ENCODE assay signal across 8 cellular contexts in genomic region chr2:9555338-9556120, GRCh38. TPM values are rescaled to one million over a fixed set of nuclear protein-coding genes. Genes with fewer than 3 reads are reported as not detected.
DNase-seq lines count a peak whose midpoint lies in the region; FAIRE-seq and TF ChIP-seq lines count a peak whose summit lies in the region.

Gene ADAM17, minus strand, starts transcription at chr2:9555830. Its CDS starts 225 bp downstream, at chr2:9555605.

- no peaks in the 10 kb centered on the region for H3K36me3 ChIP-seq in H1 (ENCODE audit: control insufficient read depth in 2 of 4, insufficient read depth in 4 of 4, low read length in 3 of 4)

- no peak for TF ChIP-seq EP300 in H1 (IDR thresholded peaks at IDR 0.05; ENCODE audit: borderline replicate concordance in 1 of 2, low read depth in 2 of 2, low read length in 2 of 2)

- peaks cover 0 to 3% (median 0%) of the 10 kb centered on the region in 4 experiments; a peak in 1 of 7 replicates for H3K4me1 ChIP-seq in H1 (replicated peaks in 1 of 4; ENCODE audit: control insufficient read depth in 3 of 4, insufficient read depth in 4 of 4, low read length in 3 of 4)

- TF ChIP-seq POLR2A in H1 (IDR thresholded peaks at IDR 0.05; ENCODE audit: control extremely low read depth in 1 of 2, low read depth in 2 of 2, low read length in 2 of 2), result peak in 1 of 2 experiments; percentile 87; a peak in 2 of 3 replicates

- WGBS in H1 (ENCODE audit: extremely low coverage in 1 of 2, insufficient coverage in 1 of 2, insufficient read length in 1 of 2, insufficient replicate concordance in 2 of 2, low coverage in 1 of 2, low lambda C conversion rate in 2 of 2, missing lambda C conversion rate in 1 of 2), 2 experiments, result 2% methylated on average over 73 of the region's 73 CpGs; no CpG with 5 or more reads in 1 of the 2 experiments

- no peaks in the 10 kb centered on the region for H3K9me3 ChIP-seq in H1 (ENCODE audit: insufficient read depth in 2 of 2, low read depth in 1 of 2, low read length in 1 of 2)

- H3K9ac ChIP-seq in H1 (replicated peaks in 1 of 4; ENCODE audit: extremely low read depth in 1 of 4, low read depth in 3 of 4, low read length in 3 of 4), result peak within 1 kb of the TSS; percentile 83 to 92 (median 90)

- H3K14ac ChIP-seq in H1 (ENCODE audit: insufficient read length), result no peak within 1 kb of the TSS

- H4K91ac ChIP-seq in H1 (replicated peaks; ENCODE audit: insufficient read length, low read length), result no peak within 1 kb of the TSS

- H2BK5ac ChIP-seq in H1 (ENCODE audit: low read depth, low read length), result peak within 1 kb of the TSS; percentile 87

- peak within 1 kb of the TSS; percentile 74 to 92 (median 86) for H3K4me3 ChIP-seq in H1 (ENCODE audit: extremely low read depth in 1 of 4, insufficient read depth in 2 of 4, low read depth in 3 of 4, low read length in 4 of 4)

- H3K79me2 ChIP-seq in H1 (ENCODE audit: control insufficient read depth in 1 of 2, insufficient read depth in 2 of 2, low read length in 2 of 2), result peaks cover 3 to 49% of the 10 kb centered on the region in 2 experiments; a peak in 3 of 4 replicates

- H3K4me2 ChIP-seq in H1 (ENCODE audit: insufficient read depth in 1 of 2, low read depth in 2 of 2, low read length in 2 of 2), result peak within 1 kb of the TSS; percentile 86 to 89

- TF ChIP-seq CTCF in GM20000 (IDR thresholded peaks at IDR 0.05; ENCODE audit: extremely low read depth, missing control alignments) (peak; percentile 35), H1 (IDR thresholded peaks at IDR 0.05; ENCODE audit: control extremely low read depth in 1 of 3, insufficient read depth in 1 of 3, low read depth in 1 of 3, low read length in 3 of 3) (peak; percentile 33 to 51 (median 40); a peak in 3 of 4 replicates)

- peaks cover 6% of the 10 kb centered on the region for H3K23me2 ChIP-seq in H1 (ENCODE audit: low read depth, low read length)

- peak within 1 kb of the TSS; percentile 94; the same call in 1 of the 2 replicates for H4K8ac ChIP-seq in H1 (ENCODE audit: extremely low read depth, insufficient read depth, low read length)

- H2AFZ ChIP-seq in H1 (ENCODE audit: low read length), result peak within 1 kb of the TSS; percentile 93

- no peak within 1 kb of the TSS for H2BK20ac ChIP-seq in H1 (ENCODE audit: low read length)

- H4K5ac ChIP-seq in H1 (ENCODE audit: insufficient read length, low read depth, low read length), result peak within 1 kb of the TSS; percentile 67

- no peak within 1 kb of the TSS for H3K4ac ChIP-seq in H1 (replicated peaks; ENCODE audit: insufficient read length, low read depth, low read length)

- H2AK5ac ChIP-seq in H1 (ENCODE audit: low read depth, low read length), result no peak within 1 kb of the TSS

- H2BK12ac ChIP-seq in H1 (ENCODE audit: low read depth, low read length), result no peak within 1 kb of the TSS

- H3K27me3 ChIP-seq in H1 (replicated peaks in 1 of 4; ENCODE audit: control insufficient read depth in 3 of 4, extremely low read depth in 1 of 4, insufficient read depth in 3 of 4, low read length in 3 of 4), result no peaks in the 10 kb centered on the region

- H3K79me1 ChIP-seq in H1 (ENCODE audit: low read depth, low read length), result no peaks in the 10 kb centered on the region

- DNase-seq in COR-L47 (lab: John Stamatoyannopoulos, UW) (peak; percentile 96), GM20000 (ENCODE audit: low spot score) (peak; percentile 95), HT-29 (ENCODE audit: low spot score) (peak; percentile 97), NOMO-1 treated with DMSO at 0.1 percent for 48 hours (lab: John Stamatoyannopoulos, UW; ENCODE audit: unreplicated experiment) (peak; percentile 91), H1 (ENCODE audit: low read depth in 1 of 2, low spot score in 2 of 2) (peak; percentile 82 to 91), mesenteric fat pad (ENCODE audit: low spot score) (peak; percentile 99)
- peak; percentile 77 to 90 (median 79) for DNase-seq in activated CD8-positive, alpha-beta memory T cell treated with anti-CD3 and anti-CD28 coated beads for 48 hours (ENCODE audit: low read depth in 2 of 3, low spot score in 2 of 3)
- DNase-seq in stimulated activated CD8-positive, alpha-beta memory T cell treated with anti-CD3 and anti-CD28 coated beads, Interleukin-15, amount 100 ng/mL, for 24 hours (ENCODE audit: low read depth), result peak; percentile 74

- peak within 1 kb of the TSS; percentile 98 for H3K18ac ChIP-seq in H1 (ENCODE audit: extremely low read depth, low read length)

- POLR2A ChIA-PET in H1 (lab: Charles Lee; ENCODE audit: partially characterized antibody), result interaction anchor here (0.7 to 3.3 kb wide), 24 partner anchors 9 to 202 kb away, joined by 3 to 46 read pairs (median 4); partner anchors contain the start of genes IAH1 and YWHAQ

- H3K27ac ChIP-seq in H1 (ENCODE audit: low read depth, low read length), result peak within 1 kb of the TSS; percentile 87

- no peak within 1 kb of the TSS for H2BK120ac ChIP-seq in H1 (replicated peaks; ENCODE audit: low read depth, low read length)

- peaks cover 2 to 5% of the 10 kb centered on the region in 2 experiments for H4K20me1 ChIP-seq in H1 (replicated peaks in 1 of 2; ENCODE audit: control insufficient read depth in 1 of 2, insufficient read depth in 2 of 2, low read length in 2 of 2)

- H3K23ac ChIP-seq in H1 (ENCODE audit: insufficient read length), result no peak within 1 kb of the TSS

- H3K56ac ChIP-seq in H1 (replicated peaks; ENCODE audit: insufficient read length, low read depth, low read length), result peak within 1 kb of the TSS; percentile 82

- CTCF ChIA-PET in H1 (lab: Charles Lee; ENCODE audit: partially characterized antibody), result interaction anchor here (0.5 to 1.9 kb wide), 14 partner anchors 10 to 412 kb away, joined by 3 to 6 read pairs (median 4); no protein-coding TSS in a partner anchor

- TF ChIP-seq RAD21 in H1 (IDR thresholded peaks at IDR 0.05 in 1 of 2, conservative IDR thresholded peaks at IDR 0.05 in 1 of 2; ENCODE audit: low read depth in 2 of 2, low read length in 2 of 2), result peak; percentile 4 to 13; a peak in 3 of 4 replicates

- FAIRE-seq in H1 (lab: Jason Lieb, UNC), result no peak

- no peak within 1 kb of the TSS for H2BK15ac ChIP-seq in H1 (ENCODE audit: low read length)

TF ChIP-seq in H1, 55 proteins besides CTCF, POLR2A, EP300 and RAD21 (continues in another document):
- TF ChIP-seq SAP30 (IDR thresholded peaks at IDR 0.05; ENCODE audit: insufficient read depth, insufficient replicate concordance, low read length) (peak; percentile 26), KDM4A (IDR thresholded peaks at IDR 0.05; ENCODE audit: low read depth, low read length, severe bottlenecking) (peak; percentile 64), SP4 (IDR thresholded peaks at IDR 0.05; ENCODE audit: low read length) (no peak), CBX5 (IDR thresholded peaks at IDR 0.05; ENCODE audit: low read depth, low read length) (no peak), CREB1 (IDR thresholded peaks at IDR 0.05) (peak; percentile 53; the same call in 1 of the 2 replicates)

RNA-seq across cellular contexts. Expression of gene ADAM17, which starts in this region (rescaled TPM):
- total RNA-seq in HT-29 (2014; rRNA removed; shearing (Covaris generic)), result 15.4 and 18.7 TPM in 2 replicates
- total RNA-seq in H1 (2021; fragmentation: NEBNext Ultra II Directional; extraction: Animal tissue kit (Norgen Biotek cat#: 25700)), result 23.5 and 25.1 TPM in 2 replicates
- 4.2 and 6.5 TPM in 2 replicates for polyA plus RNA-seq in H1 (2011; rRNA removed)
- 4.8 TPM for polyA plus RNA-seq in H1 (2011; cell fraction: cytosol; rRNA removed)
- 8.9 TPM for polyA plus RNA-seq in H1 (2011; cell fraction: nucleus; rRNA removed)
- 21.7 to 24.2 TPM (median 23.8 TPM) in 4 replicates for polyA plus RNA-seq in H1 (2012, experiment 1 of 2)
- 1.4 TPM for polyA plus RNA-seq in H1 (2012, experiment 2 of 2)
- 28.1 TPM for polyA plus RNA-seq in H1 (2013, experiment 1 of 2)
- 30.0 TPM for polyA plus RNA-seq in H1 (2013, experiment 2 of 2)
- polyA minus RNA-seq in H1 (2011; rRNA and poly(A)+ RNA removed), result 19.0 and 28.1 TPM in 2 replicates
- polyA minus RNA-seq in H1 (2011; cell fraction: cytosol; rRNA and poly(A)+ RNA removed), result 9.3 TPM
- 27.7 TPM for polyA minus RNA-seq in H1 (2011; cell fraction: nucleus; rRNA and poly(A)+ RNA removed)
- total RNA-seq in mesenteric fat pad, result 51.7 TPM

Comparison
In these comparisons a context has a peak if more than half of its experiments do, and no peak if none do; other contexts are left out.
1. Peak in every context shown above with its lines: DNase-seq, H3K4me3 ChIP-seq and H3K27ac ChIP-seq.